In genomic region chr10:86163522-86164215, GRCh38 we compare ENCODE assay signal across 1 cellular context.
TF ChIP-seq lines count a peak whose summit lies in the region.

No MANE protein-coding gene starts in this region.

TF ChIP-seq in H1, 55 proteins besides CTCF, POLR2A, EP300 and RAD21 (continued from another document):
- TF ChIP-seq CHD7 (IDR thresholded peaks at IDR 0.05; ENCODE audit: insufficient replicate concordance, low read length) (no peak), JUND (IDR thresholded peaks at IDR 0.05; ENCODE audit: low read length) (no peak), JUN (IDR thresholded peaks at IDR 0.05; ENCODE audit: low read depth, low read length) (no peak), RBBP5 (IDR thresholded peaks at IDR 0.05; ENCODE audit: borderline replicate concordance, low read depth, low read length) (no peak), EZH2 (IDR thresholded peaks at IDR 0.05; ENCODE audit: low read depth, low read length, severe bottlenecking) (no peak), SIN3A (conservative IDR thresholded peaks at IDR 0.05 in 1 of 2, IDR thresholded peaks at IDR 0.05 in 1 of 2; ENCODE audit: low read depth in 1 of 2, low read length in 2 of 2) (no peak), CHD1 (IDR thresholded peaks at IDR 0.05; ENCODE audit: low read depth, low read length) (no peak), GABPA (IDR thresholded peaks at IDR 0.05; ENCODE audit: borderline replicate concordance, insufficient read depth, low read length) (no peak), SUZ12 (IDR thresholded peaks at IDR 0.05; ENCODE audit: low read length) (no peak), POLR2AphosphoS5 (IDR thresholded peaks at IDR 0.05; ENCODE audit: low read depth, low read length) (no peak), CBX8 (IDR thresholded peaks at IDR 0.05; ENCODE audit: borderline replicate concordance, low read depth, low read length) (no peak), SRF (IDR thresholded peaks at IDR 0.05; ENCODE audit: low read depth, low read length) (no peak), SP1 (IDR thresholded peaks at IDR 0.05; ENCODE audit: low read depth, low read length) (no peak), ZNF274 (IDR thresholded peaks at IDR 0.05; ENCODE audit: borderline replicate concordance, extremely low read depth, low read length) (no peak), HDAC6 (IDR thresholded peaks at IDR 0.05; ENCODE audit: low read depth, low read length) (no peak)
